7 cellular contexts compared by ENCODE assay signal in genomic region chr1:48236716-48237470, GRCh38. TPM values are rescaled to one million over a fixed set of nuclear protein-coding genes. Genes with fewer than 3 reads are reported as not detected.
DNase-seq lines count a peak whose midpoint lies in the region; ATAC-seq, FAIRE-seq and TF ChIP-seq lines count a peak whose summit lies in the region.

No MANE protein-coding gene starts in this region.

- BruUV-seq in K562 (replicated peaks; lab: Mats Ljungman, UMichigan) = no TSS peak

- peak; percentile 64 to 78 for TF ChIP-seq RAD21 in K562 (CRISPR knock-in tag; conservative IDR thresholded peaks at IDR 0.05 in 1 of 2, IDR thresholded peaks at IDR 0.05 in 1 of 2)

- H3K27ac ChIP-seq in K562 (ENCODE audit: extremely low read depth, low read depth, low read length) (no peak overlapping the region), tibial nerve (no peak overlapping the region)

- intact Hi-C loops in K562 (cut with micrococcal nuclease) = loop anchor here (1.0 to 2.0 kb wide), 2 partner anchors 128 to 144 kb away; no protein-coding TSS in a partner anchor

- no peak for TF ChIP-seq EP300 in K562 (IDR thresholded peaks at IDR 0.05; ENCODE audit: low read length)
- no peak for TF ChIP-seq EP300 in tibial nerve (IDR thresholded peaks at IDR 0.05)

- no peaks in the 10 kb centered on the region for H3K9me3 ChIP-seq in K562 (replicated peaks; ENCODE audit: control insufficient read depth, insufficient read depth, low read depth, low read length)
- H3K9me3 ChIP-seq in tibial nerve = no peaks in the 10 kb centered on the region

- H3K9me1 ChIP-seq in K562 (ENCODE audit: control insufficient read depth, insufficient read depth, low read length) = no peaks in the 10 kb centered on the region

- no peak overlapping the region for H3K4me2 ChIP-seq in K562 (ENCODE audit: insufficient read depth, low read length)

- peak; percentile 31 for DNase-seq in GDM1 (lab: John Stamatoyannopoulos, UW)
- peak; percentile 18 for DNase-seq in NCI-H1105 (lab: John Stamatoyannopoulos, UW)
- peak; percentile 29 to 53 (median 45) for DNase-seq in K562 (ENCODE audit: extremely low read depth in 1 of 4, low spot score in 3 of 4)
- DNase-seq in inferior parietal cortex (ENCODE audit: extremely low spot score) = peak; percentile 56
- DNase-seq in tibial nerve (ENCODE audit: low spot score in 2 of 2) = no peak
- no peak for DNase-seq in activated CD4-positive, CD25-positive, alpha-beta regulatory T cell (lab: John Stamatoyannopoulos, UW)

- H3K9ac ChIP-seq in K562 (ENCODE audit: insufficient read depth in 1 of 2, low read depth in 2 of 2, low read length in 2 of 2) = no peak overlapping the region

- peak; percentile 43 to 78 (median 73); a peak in 5 of 6 replicates for TF ChIP-seq CTCF in K562 (IDR thresholded peaks at IDR 0.05 in 2 of 3, conservative IDR thresholded peaks at IDR 0.05 in 1 of 3; ENCODE audit: insufficient read depth in 2 of 3, low read depth in 1 of 3, low read length in 3 of 3)
- TF ChIP-seq CTCF in tibial nerve (IDR thresholded peaks at IDR 0.05) = peak; percentile 41 to 75 (median 51)

- no peaks in the 10 kb centered on the region for H3K36me3 ChIP-seq in K562 (ENCODE audit: control insufficient read depth, insufficient read depth, low read length)
- no peaks in the 10 kb centered on the region for H3K36me3 ChIP-seq in tibial nerve

- H4K20me1 ChIP-seq in K562 (replicated peaks; ENCODE audit: control insufficient read depth, insufficient read depth, low read length) = no peaks in the 10 kb centered on the region

- CTCF ChIA-PET in K562 (lab: Yijun Ruan, JAX; ENCODE audit: low intra/inter-chr PET ratio) = interaction anchor here (1.5 kb wide), 1 partner anchor 128 kb away, joined by 4 read pairs; no protein-coding TSS in a partner anchor

- FAIRE-seq in K562 (lab: Jason Lieb, UNC) = peak; percentile 75

- ATAC-seq in GM21526 (IDR thresholded peaks at IDR 0.05; ENCODE audit: low FRiP score, unreplicated experiment) (peak; percentile 74), K562 (peak; percentile 75)

- in situ Hi-C loops in K562 (cut with MboI) = no loop called here

- H3K4me1 ChIP-seq in K562 (replicated peaks in 1 of 2; ENCODE audit: control insufficient read depth in 2 of 2, insufficient read depth in 2 of 2, low read length in 2 of 2) (no peaks in the 10 kb centered on the region), tibial nerve (no peaks in the 10 kb centered on the region)

- H3K27me3 ChIP-seq in K562 (ENCODE audit: control insufficient read depth in 2 of 2, insufficient read depth in 2 of 2, low read length in 2 of 2) (no peaks in the 10 kb centered on the region), tibial nerve (no peaks in the 10 kb centered on the region)

- TF ChIP-seq POLR2A in K562 (conservative IDR thresholded peaks at IDR 0.05) (no peak), tibial nerve (IDR thresholded peaks at IDR 0.05) (no peak)

- H3K4me3 ChIP-seq in K562 = no peak overlapping the region
- H3K4me3 ChIP-seq in tibial nerve = no peak overlapping the region

- POLR2A ChIA-PET in K562 (lab: Yijun Ruan, JAX) = no interaction called here

- no peak overlapping the region for H2AFZ ChIP-seq in K562 (ENCODE audit: low read depth, low read length)

- WGBS in K562 (ENCODE audit: insufficient coverage, low coverage, missing lambda C conversion rate) = 5% methylated on average over 4 of the region's 4 CpGs
- WGBS in tibial nerve, 2 donors = 64 to 72% methylated on average over 4 of the region's 4 CpGs

- no peaks in the 10 kb centered on the region for H3K79me2 ChIP-seq in K562 (ENCODE audit: control insufficient read depth, insufficient read depth, low read length)

TF ChIP-seq in K562, 482 proteins besides CTCF, POLR2A, EP300 and RAD21:
- TF ChIP-seq CLOCK (CRISPR knock-in tag; IDR thresholded peaks at IDR 0.05; ENCODE audit: borderline replicate concordance) (no peak), SMC3 (conservative IDR thresholded peaks at IDR 0.05; ENCODE audit: insufficient read depth, low read depth, low read length) (0 out of 2 replicates have a peak, but pooled peaks have one; percentile 24), ELF1 (tag; IDR thresholded peaks at IDR 0.05) (peak; percentile 16; the same call in 1 of the 2 replicates)

RNA-seq across cellular contexts. Expression of gene SLC5A9, which starts 14.4 kb away (rescaled TPM):
- not detected in 2 replicates for total RNA-seq in K562 (2011; cell fraction: chromatin; rRNA removed; ENCODE audit: low replicate concordance)
- total RNA-seq in K562 (2011; cell fraction: nucleolus; rRNA removed) = not detected in 2 replicates
- not detected in 2 replicates for total RNA-seq in K562 (2011; cell fraction: nucleoplasm; rRNA removed)
- total RNA-seq in K562 (2014; rRNA removed) (not detected in 2 replicates), K562 (2014; rRNA removed; fragmentation: Illumina TruSeq; extraction: Trizol) (not detected in 2 replicates), K562 (2015; rRNA removed; fragmentation: Illumina TruSeq; extraction: Trizol) (not detected in 2 replicates), K562 (2021) (not detected in 2 replicates), tibial nerve (not detected)
- polyA plus RNA-seq in K562 (2011; rRNA removed) (not detected in 2 replicates), K562 (2014; fragmentation: Illumina TruSeq; extraction: Trizol) (not detected in 2 replicates), K562 (2014; fragmentation: Nextera tagmentation; extraction: Ambion mirVana) (not detected), K562 (2014; rRNA removed) (not detected in 2 replicates)
- not detected in 2 replicates for polyA plus RNA-seq in K562 (2011; cell fraction: cytosol; rRNA removed)
- polyA plus RNA-seq in K562 (2011; cell fraction: nucleus; rRNA removed) = 0.04 TPM in 1 of 2 replicates, not detected in the other
- polyA plus RNA-seq in K562 (2012) = not detected in 2 replicates
- not detected in 2 replicates for polyA minus RNA-seq in K562 (2011; rRNA and poly(A)+ RNA removed)
- polyA minus RNA-seq in K562 (2011; cell fraction: cytosol; rRNA and poly(A)+ RNA removed) = not detected in 2 replicates
- polyA minus RNA-seq in K562 (2011; cell fraction: nucleus; rRNA and poly(A)+ RNA removed) = not detected in 2 replicates

Comparison
In these comparisons a context has a peak if more than half of its experiments do, and no peak if none do; other contexts are left out.
1. DNase-seq: peak in GDM1 (single experiment), NCI-H1105 (single experiment), K562 (4 of 4) and inferior parietal cortex (single experiment); none in tibial nerve (0 of 2) and activated CD4-positive, CD25-positive, alpha-beta regulatory T cell (0 of 4).